Comparison of ENCODE assay signal across 1 cellular context in genomic region chr6:37516920-37517405, GRCh38.
TF ChIP-seq lines count a peak whose summit lies in the region.

No MANE protein-coding gene starts in this region.

TF ChIP-seq in HepG2, 621 proteins besides CTCF, POLR2A, EP300 and RAD21 (continued from another document):
- TF ChIP-seq SKI (IDR thresholded peaks at IDR 0.05; ENCODE audit: partially characterized antibody) (peak; percentile 21), ZNF263 (CRISPR knock-in tag; IDR thresholded peaks at IDR 0.05) (peak; percentile 82; the same call in 1 of the 2 replicates), FOXC1 (CRISPR knock-in tag; IDR thresholded peaks at IDR 0.05; ENCODE audit: borderline replicate concordance) (peak; percentile 17; the same call in 1 of the 2 replicates), LCORL (IDR thresholded peaks at IDR 0.05) (no peak), LCORL (CRISPR knock-in tag; IDR thresholded peaks at IDR 0.05) (0 out of 2 replicates have a peak, but pooled peaks have one; percentile 16), HNF4G (IDR thresholded peaks at IDR 0.05; ENCODE audit: borderline replicate concordance, low read depth, low read length) (peak; percentile 1; the same call in 1 of the 2 replicates), HNF4G (CRISPR knock-in tag; IDR thresholded peaks at IDR 0.05; ENCODE audit: borderline replicate concordance, low read depth) (no peak), NFIB (CRISPR knock-in tag; IDR thresholded peaks at IDR 0.05; ENCODE audit: borderline replicate concordance) (no peak), EED (CRISPR knock-in tag; IDR thresholded peaks at IDR 0.05) (0 out of 2 replicates have a peak, but pooled peaks have one; percentile 29), HIVEP1 (CRISPR knock-in tag; IDR thresholded peaks at IDR 0.05) (peak; percentile 58; the same call in 1 of the 2 replicates), WIZ (CRISPR knock-in tag; IDR thresholded peaks at IDR 0.05) (0 out of 2 replicates have a peak, but pooled peaks have one; percentile 56), ZFP91 (CRISPR knock-in tag; IDR thresholded peaks at IDR 0.05; ENCODE audit: borderline replicate concordance) (peak; percentile 21; the same call in 1 of the 2 replicates), ARID4A (CRISPR knock-in tag; IDR thresholded peaks at IDR 0.05; ENCODE audit: borderline replicate concordance) (peak; percentile 29; the same call in 1 of the 2 replicates), FOXO1 (CRISPR knock-in tag; IDR thresholded peaks at IDR 0.05) (no peak), ZNF788 (CRISPR knock-in tag; IDR thresholded peaks at IDR 0.05; ENCODE audit: borderline replicate concordance) (0 out of 2 replicates have a peak, but pooled peaks have one; percentile 49), HDAC1 (CRISPR knock-in tag; IDR thresholded peaks at IDR 0.05) (0 out of 2 replicates have a peak, but pooled peaks have one; percentile 42), ONECUT2 (CRISPR knock-in tag; IDR thresholded peaks at IDR 0.05) (peak; percentile 36; the same call in 1 of the 2 replicates), ZMAT5 (CRISPR knock-in tag; IDR thresholded peaks at IDR 0.05; ENCODE audit: borderline replicate concordance, low read depth) (no peak), CEBPG (CRISPR knock-in tag; IDR thresholded peaks at IDR 0.05) (peak; percentile 52), NBN (conservative IDR thresholded peaks at IDR 0.05) (no peak), CBFB (CRISPR knock-in tag; IDR thresholded peaks at IDR 0.05) (no peak), ZNF292 (CRISPR knock-in tag; IDR thresholded peaks at IDR 0.05; ENCODE audit: borderline replicate concordance, low read depth) (no peak), TBX2 (CRISPR knock-in tag; IDR thresholded peaks at IDR 0.05; ENCODE audit: borderline replicate concordance) (peak; percentile 45; the same call in 1 of the 2 replicates), PATZ1 (CRISPR knock-in tag; IDR thresholded peaks at IDR 0.05) (0 out of 2 replicates have a peak, but pooled peaks have one; percentile 42)
- TF ChIP-seq, protein P1, sequence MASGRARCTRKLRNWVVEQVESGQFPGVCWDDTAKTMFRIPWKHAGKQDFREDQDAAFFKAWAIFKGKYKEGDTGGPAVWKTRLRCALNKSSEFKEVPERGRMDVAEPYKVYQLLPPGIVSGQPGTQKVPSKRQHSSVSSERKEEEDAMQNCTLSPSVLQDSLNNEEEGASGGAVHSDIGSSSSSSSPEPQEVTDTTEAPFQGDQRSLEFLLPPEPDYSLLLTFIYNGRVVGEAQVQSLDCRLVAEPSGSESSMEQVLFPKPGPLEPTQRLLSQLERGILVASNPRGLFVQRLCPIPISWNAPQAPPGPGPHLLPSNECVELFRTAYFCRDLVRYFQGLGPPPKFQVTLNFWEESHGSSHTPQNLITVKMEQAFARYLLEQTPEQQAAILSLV (CRISPR knock-in tag; IDR thresholded peaks at IDR 0.05; ENCODE audit: borderline replicate concordance): peak; percentile 40; the same call in 1 of the 2 replicates
